In the genomic region with DNA sequence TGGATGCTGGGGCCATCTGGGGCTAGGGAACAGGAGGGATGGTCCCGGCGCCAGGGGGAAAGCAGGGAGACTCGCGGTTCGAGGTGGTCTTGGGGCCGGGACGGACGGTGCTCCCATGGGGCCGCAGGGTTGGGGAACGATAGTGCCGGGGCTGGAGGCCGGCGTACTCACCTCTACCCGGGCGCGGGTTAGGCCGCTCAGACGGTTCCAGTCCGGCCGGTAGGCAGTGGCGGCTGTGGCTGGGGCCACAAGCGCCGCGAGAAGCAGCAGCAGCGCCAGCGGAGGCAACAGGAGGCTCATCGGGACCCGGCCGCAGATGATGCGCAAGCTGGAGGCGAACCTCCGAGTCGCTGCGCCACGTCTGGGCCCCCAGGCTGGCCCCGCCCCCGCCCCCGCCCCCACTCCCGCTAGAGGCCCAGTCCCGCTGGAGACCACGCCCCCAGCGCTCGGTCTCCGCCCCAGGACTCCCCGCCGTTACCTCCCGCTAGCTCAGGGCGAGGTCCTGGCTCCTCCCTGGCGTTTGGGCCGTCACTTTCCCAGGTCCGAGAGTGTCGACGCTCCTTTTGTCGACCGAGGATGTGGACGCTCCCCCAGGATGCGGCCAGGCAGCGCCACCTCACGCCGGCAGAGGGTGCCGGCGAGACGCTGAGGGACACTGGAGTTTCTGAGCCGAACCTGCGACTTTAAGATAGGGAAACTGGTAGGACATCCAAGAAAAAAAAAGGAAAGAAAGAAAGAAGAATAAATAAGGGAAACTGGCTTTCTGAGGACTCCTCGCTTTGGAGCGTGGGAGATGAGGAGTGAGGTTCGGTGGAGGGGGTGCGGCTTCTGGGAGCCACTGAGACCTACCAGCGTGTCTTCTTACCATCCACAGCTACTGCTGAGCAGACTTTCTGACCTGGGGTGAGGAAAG, we compare ENCODE assay signal across 8 cellular contexts. TPM values are rescaled to one million over a fixed set of nuclear protein-coding genes. Genes with fewer than 3 reads are reported as not detected.
A peak's percentile ranks its signal among the peaks of the same experiment; 100 is the strongest.
DNase-seq lines count a peak whose midpoint lies in the region; ATAC-seq, FAIRE-seq and TF ChIP-seq lines count a peak whose summit lies in the region.

Gene SELENOM, minus strand, starts transcription at position 363 of the 913 bp plus-strand sequence. Its CDS starts 63 bp downstream, at position 300.

- H3K4me3 ChIP-seq in GM08714 (ENCODE audit: low read length) (peak within 1 kb of the TSS; percentile 40; the same call in 1 of the 2 replicates), HFF-Myc (replicated peaks; ENCODE audit: low read depth, low read length) (peak within 1 kb of the TSS; percentile 76), right atrium auricular region (peak within 1 kb of the TSS; percentile 68 to 83)

- DNase-seq in HFF-Myc (ENCODE audit: extremely low read depth, low read depth) (peak; percentile 94), NCI-H1048 (lab: John Stamatoyannopoulos, UW) (peak; percentile 93), T-helper 17 cell (peak; percentile 76 to 89 (median 85)), anterior cingulate cortex (lab: John Stamatoyannopoulos, UW) (peak; percentile 52 to 97 (median 88)), right atrium auricular region (ENCODE audit: low spot score) (peak; percentile 98), pulmonary artery endothelial cell (ENCODE audit: low read depth, low spot score) (peak; percentile 93), urothelium cell line (ENCODE audit: low spot score) (peak; percentile 100)

- TF ChIP-seq CTCF in HFF-Myc (IDR thresholded peaks at IDR 0.05; ENCODE audit: low read depth, low read length, missing control alignments): peak; percentile 96
- peak; percentile 89 to 96 for TF ChIP-seq CTCF in right atrium auricular region (IDR thresholded peaks at IDR 0.05)

- H3K27me3 ChIP-seq in right atrium auricular region: no peaks in the 10 kb centered on the region

- H3K27ac ChIP-seq in right atrium auricular region: peak within 1 kb of the TSS; percentile 94 to 98

- H3K9me3 ChIP-seq in T-helper 17 cell (ENCODE audit: control insufficient read depth, low read length, poor library complexity, severe bottlenecking) (no peaks in the 10 kb centered on the region), right atrium auricular region (no peaks in the 10 kb centered on the region)

- ATAC-seq in T-helper 17 cell: peak; percentile 96

- peak; percentile 90 for FAIRE-seq in urothelium cell line (lab: Jason Lieb, UNC)

- peak within 1 kb of the TSS; percentile 97 for H3K4me3 Mint-ChIP-seq in T-helper 17 cell

- peak within 1 kb of the TSS; percentile 91 for H3K27ac Mint-ChIP-seq in T-helper 17 cell

- peaks cover 16% of the 10 kb centered on the region for H3K4me1 Mint-ChIP-seq in T-helper 17 cell

- no peaks in the 10 kb centered on the region for H3K36me3 Mint-ChIP-seq in T-helper 17 cell (ENCODE audit: low read depth)

- H3K27me3 Mint-ChIP-seq in T-helper 17 cell: no peaks in the 10 kb centered on the region

- H3K36me3 ChIP-seq in right atrium auricular region: peaks cover 7% of the 10 kb centered on the region

- peaks cover 0 to 38% of the 10 kb centered on the region in 2 donors for H3K4me1 ChIP-seq in right atrium auricular region

RNA-seq across cellular contexts. Expression of gene SELENOM, which starts in this region (rescaled TPM):
- total RNA-seq in T-helper 17 cell: 10 to 100 TPM; 33.2 to 54.8 TPM
- 100 to 1,000 TPM; 133 to 358 TPM for total RNA-seq in right atrium auricular region
- total RNA-seq in pulmonary artery endothelial cell: 21.1 and 46.6 TPM in 2 replicates

Comparison
In these comparisons a context has a peak if more than half of its experiments do, and no peak if none do; other contexts are left out.
1. Peak in every context shown above with its lines: DNase-seq, ATAC-seq, H3K4me3 ChIP-seq and H3K27ac ChIP-seq.